Comparison of ENCODE assay signal across 19 cellular contexts in the genomic region with DNA sequence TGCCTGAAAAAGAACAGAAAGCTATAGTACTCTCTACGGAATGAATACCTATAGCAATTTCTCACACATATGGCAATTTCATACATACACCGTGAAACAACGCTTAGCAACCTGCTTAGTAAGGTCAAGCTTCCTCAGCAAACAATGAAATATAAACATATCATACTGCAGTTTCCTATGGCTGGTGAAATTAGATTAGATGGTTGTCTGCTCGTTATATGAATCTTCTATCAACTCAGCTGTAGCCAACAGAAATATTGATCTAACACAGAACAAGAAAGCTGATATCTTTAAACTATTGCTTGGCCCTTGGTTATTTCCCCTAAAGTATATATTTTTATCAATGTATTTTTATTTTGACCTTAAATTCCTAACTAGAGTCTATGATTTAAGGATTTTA.
DNase-seq lines count a peak whose midpoint lies in the region; ATAC-seq, FAIRE-seq and TF ChIP-seq lines count a peak whose summit lies in the region.
"Had no signal": no experiment of that assay in that cellular context is flagged by ENCODE, and none has a peak within 500 bp of the region (broad histone marks: within the 10 kb centered on the region; RNA-seq: fewer than 3 reads in every experiment).

No MANE protein-coding gene starts in this region.

- H3K27ac ChIP-seq in K562 (ENCODE audit: extremely low read depth, low read depth, low read length), result peak overlapping the region; percentile 25; the same call in 1 of the 3 replicates
- H3K27ac ChIP-seq in osteoblast (ENCODE audit: low read depth, low read length), result no peak overlapping the region
- H3K27ac ChIP-seq: KMS-11, PC-9, SJCRH30 had no signal

- no peak for TF ChIP-seq CTCF in K562 (IDR thresholded peaks at IDR 0.05 in 2 of 3, conservative IDR thresholded peaks at IDR 0.05 in 1 of 3; ENCODE audit: insufficient read depth in 2 of 3, low read depth in 1 of 3, low read length in 3 of 3)
- no peak for TF ChIP-seq CTCF in osteoblast (IDR thresholded peaks at IDR 0.05; ENCODE audit: extremely low read depth, low read depth, low read length)

- H3K4me1 ChIP-seq in K562 (replicated peaks in 1 of 2; ENCODE audit: control insufficient read depth in 2 of 2, insufficient read depth in 2 of 2, low read length in 2 of 2), result peaks cover 0 to 21% of the 10 kb centered on the region in 2 experiments; a peak in 3 of 5 replicates
- H3K4me1 ChIP-seq in osteoblast (ENCODE audit: insufficient read depth, low read length), result no peaks in the 10 kb centered on the region
- H3K4me1 ChIP-seq: SJCRH30 had no signal

- H3K4me2 ChIP-seq in K562 (ENCODE audit: insufficient read depth, low read length), result peak overlapping the region; percentile 62
- no peak overlapping the region for H3K4me2 ChIP-seq in osteoblast (ENCODE audit: insufficient read depth, low read length)
- H3K4me2 ChIP-seq: GM23338, KMS-11, PC-9 had no signal

- H3K27me3 ChIP-seq in K562 (ENCODE audit: control insufficient read depth in 2 of 2, insufficient read depth in 2 of 2, low read length in 2 of 2), result no peaks in the 10 kb centered on the region
- no peaks in the 10 kb centered on the region for H3K27me3 ChIP-seq in osteoblast (ENCODE audit: insufficient read depth, low read length)

- TF ChIP-seq RAD21 in K562 (CRISPR knock-in tag; conservative IDR thresholded peaks at IDR 0.05 in 1 of 2, IDR thresholded peaks at IDR 0.05 in 1 of 2), result no peak

- H2AFZ ChIP-seq in K562 (ENCODE audit: low read depth, low read length) (peak overlapping the region; percentile 61), osteoblast (ENCODE audit: low read length) (no peak overlapping the region)
- H2AFZ ChIP-seq: GM23338, PC-9 had no signal

- H3K4me3 ChIP-seq in K562 (no peak overlapping the region), osteoblast (ENCODE audit: insufficient read depth, low read length) (no peak overlapping the region)
- H3K4me3 ChIP-seq: GM23338, PC-9, SJCRH30 had no signal

- CTCF ChIA-PET in K562 (lab: Yijun Ruan, JAX; ENCODE audit: low intra/inter-chr PET ratio), result no interaction called here

- no peaks in the 10 kb centered on the region for H3K9me3 ChIP-seq in K562 (replicated peaks; ENCODE audit: control insufficient read depth, insufficient read depth, low read depth, low read length)
- no peaks in the 10 kb centered on the region for H3K9me3 ChIP-seq in osteoblast (ENCODE audit: low read depth, low read length)
- H3K9me3 ChIP-seq: SJCRH30 had no signal

- intact Hi-C loops in K562 (cut with micrococcal nuclease), result loop anchor here (5.0 kb wide), 1 partner anchor 156 kb away; no protein-coding TSS in a partner anchor

- TF ChIP-seq POLR2A in K562 (conservative IDR thresholded peaks at IDR 0.05), result no peak

- ATAC-seq in K562 (peak; percentile 27), GM18870 (IDR thresholded peaks at IDR 0.05; ENCODE audit: unreplicated experiment) (no peak)
- ATAC-seq: Right ventricle myocardium inferior had no signal

- H3K9ac ChIP-seq in K562 (ENCODE audit: insufficient read depth in 1 of 2, low read depth in 2 of 2, low read length in 2 of 2), result no peak overlapping the region
- H3K9ac ChIP-seq: KMS-11 had no signal

- in situ Hi-C loops in K562 (cut with MboI), result no loop called here

- H3K36me3 ChIP-seq in K562 (ENCODE audit: control insufficient read depth, insufficient read depth, low read length) (no peaks in the 10 kb centered on the region), osteoblast (ENCODE audit: insufficient read depth, low read length) (no peaks in the 10 kb centered on the region)
- H3K36me3 ChIP-seq: SJCRH30 had no signal

- POLR2A ChIA-PET in K562 (lab: Yijun Ruan, JAX), result interaction anchor here (0.5 to 1.8 kb wide), 3 partner anchors 9 to 27 kb away, joined by 3 to 7 read pairs (median 3); no protein-coding TSS in a partner anchor

- no peaks in the 10 kb centered on the region for H3K9me1 ChIP-seq in K562 (ENCODE audit: control insufficient read depth, insufficient read depth, low read length)

- H4K20me1 ChIP-seq in K562 (replicated peaks; ENCODE audit: control insufficient read depth, insufficient read depth, low read length), result no peaks in the 10 kb centered on the region
- no peaks in the 10 kb centered on the region for H4K20me1 ChIP-seq in osteoblast (ENCODE audit: insufficient read depth, low read length)

- no peaks in the 10 kb centered on the region for H3K79me2 ChIP-seq in K562 (ENCODE audit: control insufficient read depth, insufficient read depth, low read length)
- no peaks in the 10 kb centered on the region for H3K79me2 ChIP-seq in osteoblast (ENCODE audit: insufficient read depth, low read length)

- WGBS in K562 (ENCODE audit: insufficient coverage, low coverage, missing lambda C conversion rate), result 9% methylated on average over 4 of the region's 4 CpGs

- DNase-seq in NCI-H1417 (lab: John Stamatoyannopoulos, UW), result peak in 2 of 3 experiments; percentile 11 to 64
- no peak for DNase-seq in NCI-H1417 treated with DMSO at 0.1 percent for 48 hours (lab: John Stamatoyannopoulos, UW)
- peak; percentile 63 for DNase-seq in NCI-H748 (lab: John Stamatoyannopoulos, UW; ENCODE audit: unreplicated experiment)
- no peak for DNase-seq in K562 (ENCODE audit: extremely low read depth in 1 of 4, low spot score in 3 of 4)
- peak; percentile 11 for DNase-seq in osteoblast (ENCODE audit: insufficient read length, low spot score, missing footprints)
- DNase-seq in hypothalamus (lab: John Stamatoyannopoulos, UW), result no peak
- DNase-seq: Calu3, H9, IMR-90, MM.1S, NCI-H1048, PC-9, SJCRH30, T-helper 1 cell had no signal

- no peak for TF ChIP-seq EP300 in K562 (IDR thresholded peaks at IDR 0.05; ENCODE audit: low read length)

- BruUV-seq in K562 (replicated peaks; lab: Mats Ljungman, UMichigan), result no TSS peak

- FAIRE-seq in K562 (lab: Jason Lieb, UNC), result no peak
- FAIRE-seq: G401.6 had no signal

TF ChIP-seq in K562, 482 proteins besides CTCF, POLR2A, EP300 and RAD21:
- no peak for TF ChIP-seq MYNN (IDR thresholded peaks at IDR 0.05)
- no peak for TF ChIP-seq MYNN (CRISPR knock-in tag; IDR thresholded peaks at IDR 0.05)
- TF ChIP-seq CCNT2 (IDR thresholded peaks at IDR 0.05; ENCODE audit: borderline replicate concordance, extremely low read depth, insufficient read length, low read depth, low read length), result no peak
- TF ChIP-seq, protein P1, sequence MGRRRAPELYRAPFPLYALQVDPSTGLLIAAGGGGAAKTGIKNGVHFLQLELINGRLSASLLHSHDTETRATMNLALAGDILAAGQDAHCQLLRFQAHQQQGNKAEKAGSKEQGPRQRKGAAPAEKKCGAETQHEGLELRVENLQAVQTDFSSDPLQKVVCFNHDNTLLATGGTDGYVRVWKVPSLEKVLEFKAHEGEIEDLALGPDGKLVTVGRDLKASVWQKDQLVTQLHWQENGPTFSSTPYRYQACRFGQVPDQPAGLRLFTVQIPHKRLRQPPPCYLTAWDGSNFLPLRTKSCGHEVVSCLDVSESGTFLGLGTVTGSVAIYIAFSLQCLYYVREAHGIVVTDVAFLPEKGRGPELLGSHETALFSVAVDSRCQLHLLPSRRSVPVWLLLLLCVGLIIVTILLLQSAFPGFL (CRISPR knock-in tag; IDR thresholded peaks at IDR 0.05), result no peak

Comparison
In these comparisons a context has a peak if more than half of its experiments do, and no peak if none do; other contexts are left out.
1. DNase-seq: peak in NCI-H1417 (2 of 3), NCI-H748 (single experiment) and osteoblast (single experiment); none in NCI-H1417 treated with DMSO at 0.1 percent for 48 hours (single experiment), K562 (0 of 4) and hypothalamus (0 of 51).